ENCODE assay signal across 8 cellular contexts in genomic region chr3:42443819-42444436, GRCh38. TPM values are rescaled to one million over a fixed set of nuclear protein-coding genes. Genes with fewer than 3 reads are reported as not detected.
A peak's percentile ranks its signal among the peaks of the same experiment; 100 is the strongest.
DNase-seq lines count a peak whose midpoint lies in the region; ATAC-seq and TF ChIP-seq lines count a peak whose summit lies in the region.

No MANE protein-coding gene starts in this region.

- intact Hi-C loops in CD4-positive, alpha-beta memory T cell (cut with micrococcal nuclease), result loop anchor here (1.0 to 5.0 kb wide), 5 partner anchors 115 to 1864 kb away; no protein-coding TSS in a partner anchor

- no peaks in the 10 kb centered on the region for H3K36me3 Mint-ChIP-seq in CD4-positive, alpha-beta memory T cell

- H3K27me3 ChIP-seq in CD4-positive, alpha-beta memory T cell (ENCODE audit: insufficient read depth, low read length), result no peaks in the 10 kb centered on the region
- H3K27me3 ChIP-seq in RWPE2 (ENCODE audit: insufficient read depth, poor library complexity, severe bottlenecking) (no peaks in the 10 kb centered on the region), neutrophil (peaks cover 26% of the 10 kb centered on the region)

- H3K4me1 ChIP-seq in CD4-positive, alpha-beta memory T cell (ENCODE audit: insufficient read depth, low read length), result no peaks in the 10 kb centered on the region
- H3K4me1 ChIP-seq in RWPE2 (ENCODE audit: insufficient read depth, poor library complexity, severe bottlenecking) (no peaks in the 10 kb centered on the region), neutrophil (ENCODE audit: control insufficient read depth in 1 of 2, insufficient read depth in 1 of 2, low read depth in 1 of 2, low read length in 1 of 2) (no peaks in the 10 kb centered on the region)

- CTCF ChIA-PET in CD4-positive, alpha-beta memory T cell (lab: Charles Lee; ENCODE audit: partially characterized antibody), result interaction anchor here (0.7 to 5.5 kb wide), 21 partner anchors 8 to 549 kb away, joined by 3 to 57 read pairs (median 4); no protein-coding TSS in a partner anchor

- H3K27ac ChIP-seq in CD4-positive, alpha-beta memory T cell (ENCODE audit: low read depth, low read length), result no peak overlapping the region
- H3K27ac ChIP-seq in RWPE2 (ENCODE audit: poor library complexity, severe bottlenecking) (no peak overlapping the region), neutrophil (no peak overlapping the region), substantia nigra (ENCODE audit: low read depth, low read length, poor library complexity, severe bottlenecking) (no peak overlapping the region)

- H3K4me3 Mint-ChIP-seq in CD4-positive, alpha-beta memory T cell, result no peak overlapping the region

- TF ChIP-seq CTCF in GM20000 (IDR thresholded peaks at IDR 0.05; ENCODE audit: extremely low read depth, missing control alignments) (peak; percentile 99), RWPE2 (IDR thresholded peaks at IDR 0.05; ENCODE audit: poor library complexity, severe bottlenecking) (peak; percentile 98), neutrophil (IDR thresholded peaks at IDR 0.05) (peak; percentile 41)

- peak; percentile 95 for ATAC-seq in RWPE2 (ENCODE audit: low read depth)

- no peaks in the 10 kb centered on the region for H3K9me3 ChIP-seq in CD4-positive, alpha-beta memory T cell (ENCODE audit: control insufficient read depth in 1 of 2, low read length in 2 of 2)
- H3K9me3 ChIP-seq in RWPE2 (ENCODE audit: severe bottlenecking) (no peaks in the 10 kb centered on the region), neutrophil (no peaks in the 10 kb centered on the region)

- H3K4me3 ChIP-seq in CD4-positive, alpha-beta memory T cell (ENCODE audit: low read length in 2 of 2), result no peak overlapping the region
- no peak overlapping the region for H3K4me3 ChIP-seq in RWPE2 (ENCODE audit: severe bottlenecking)
- no peak overlapping the region for H3K4me3 ChIP-seq in neutrophil (ENCODE audit: low read depth in 1 of 2, low read length in 1 of 2)

- peaks cover 4 to 18% of the 10 kb centered on the region in 2 donors for H3K27me3 Mint-ChIP-seq in CD4-positive, alpha-beta memory T cell

- H3K27ac Mint-ChIP-seq in CD4-positive, alpha-beta memory T cell, result no peak overlapping the region

- no peaks in the 10 kb centered on the region for H3K9me3 Mint-ChIP-seq in CD4-positive, alpha-beta memory T cell

- H3K4me1 Mint-ChIP-seq in CD4-positive, alpha-beta memory T cell, result no peaks in the 10 kb centered on the region

- no peaks in the 10 kb centered on the region for H3K36me3 ChIP-seq in CD4-positive, alpha-beta memory T cell (ENCODE audit: insufficient read depth, low read length)
- H3K36me3 ChIP-seq in RWPE2 (ENCODE audit: low read depth), result no peaks in the 10 kb centered on the region
- H3K36me3 ChIP-seq in neutrophil, result no peaks in the 10 kb centered on the region

- peak; percentile 47 to 63 (median 59) for DNase-seq in CD4-positive, alpha-beta memory T cell
- DNase-seq in GM20000 (ENCODE audit: low spot score) (peak; percentile 81), Kasumi-1 (lab: John Stamatoyannopoulos, UW) (peak; percentile 86 to 88), RWPE2 (ENCODE audit: low spot score) (peak; percentile 66), fibroblast of the conjunctiva (ENCODE audit: low read depth) (peak; percentile 49), substantia nigra (lab: John Stamatoyannopoulos, UW) (peak in 48 of 49 donors; percentile 1 to 86 (median 62))
- DNase-seq in activated T-helper 1 cell treated with anti-CD3 and anti-CD28 coated beads, Interleukin-2, amount 50 U/mL, for 16 hours (ENCODE audit: low read depth in 1 of 2, low spot score in 1 of 2), result peak; percentile 56 to 59

- POLR2A ChIA-PET in CD4-positive, alpha-beta memory T cell (lab: Charles Lee; ENCODE audit: partially characterized antibody), result no interaction called here

RNA-seq across cellular contexts. Expression of gene LYZL4, which starts 33.5 kb away (rescaled TPM):
- not detected for total RNA-seq in CD4-positive, alpha-beta memory T cell
- polyA plus RNA-seq in CD4-positive, alpha-beta memory T cell, result not detected

RNA-seq across cellular contexts. Expression of gene VIPR1, which starts 58.5 kb away (rescaled TPM):
- total RNA-seq in CD4-positive, alpha-beta memory T cell, result 100 to 1,000 TPM in 1 of 2 experiments, 10 to 100 TPM in 1; 93.6 to 104 TPM
- polyA plus RNA-seq in CD4-positive, alpha-beta memory T cell, result 10 to 100 TPM; 23.1 to 30.4 TPM

Comparison
In these comparisons a context has a peak if more than half of its experiments do, and no peak if none do; other contexts are left out.
1. CTCF ChIP-seq: peak in every context shown above with its lines; median percentile 99 in GM20000; 98 in RWPE2; 41 in neutrophil.